Comparison of ENCODE assay signal across 9 cellular contexts in genomic region chr5:38666668-38667498, GRCh38.
DNase-seq lines count a peak whose midpoint lies in the region; ATAC-seq, FAIRE-seq and TF ChIP-seq lines count a peak whose summit lies in the region.
"Had no signal": no experiment of that assay in that cellular context is flagged by ENCODE, and none has a peak within 500 bp of the region (broad histone marks: within the 10 kb centered on the region; RNA-seq: fewer than 3 reads in every experiment).

No MANE protein-coding gene starts in this region.

- H3K79me1 ChIP-seq in H1 (ENCODE audit: low read depth, low read length): no peaks in the 10 kb centered on the region

- H2AK5ac ChIP-seq in H1 (ENCODE audit: low read depth, low read length): no peak overlapping the region

- no peak overlapping the region for H3K4ac ChIP-seq in H1 (replicated peaks; ENCODE audit: insufficient read length, low read depth, low read length)

- no peaks in the 10 kb centered on the region for H3K9me3 ChIP-seq in MG63
- no peaks in the 10 kb centered on the region for H3K9me3 ChIP-seq in H1 (ENCODE audit: insufficient read depth in 2 of 2, low read depth in 1 of 2, low read length in 1 of 2)

- no peak overlapping the region for H4K5ac ChIP-seq in H1 (ENCODE audit: insufficient read length, low read depth, low read length)

- H2AFZ ChIP-seq in H1 (ENCODE audit: low read length): no peak overlapping the region

- POLR2A ChIA-PET in H1 (lab: Charles Lee; ENCODE audit: partially characterized antibody): no interaction called here

- no peak for FAIRE-seq in H1 (lab: Jason Lieb, UNC)

- H3K18ac ChIP-seq in H1 (ENCODE audit: extremely low read depth, low read length): no peak overlapping the region

- TF ChIP-seq EP300 in H1 (IDR thresholded peaks at IDR 0.05; ENCODE audit: borderline replicate concordance in 1 of 2, low read depth in 2 of 2, low read length in 2 of 2): no peak

- no peak overlapping the region for H3K14ac ChIP-seq in H1 (ENCODE audit: insufficient read length)

- no peak overlapping the region for H2BK120ac ChIP-seq in H1 (replicated peaks; ENCODE audit: low read depth, low read length)

- no peak overlapping the region for H2BK5ac ChIP-seq in H1 (ENCODE audit: low read depth, low read length)

- H3K36me3 ChIP-seq in MG63 (no peaks in the 10 kb centered on the region), H1 (ENCODE audit: control insufficient read depth in 2 of 4, insufficient read depth in 4 of 4, low read length in 3 of 4) (no peaks in the 10 kb centered on the region)

- H3K4me1 ChIP-seq in H1 (replicated peaks in 1 of 4; ENCODE audit: control insufficient read depth in 3 of 4, insufficient read depth in 4 of 4, low read length in 3 of 4): no peaks in the 10 kb centered on the region

- no peak overlapping the region for H3K4me2 ChIP-seq in H1 (ENCODE audit: insufficient read depth in 1 of 2, low read depth in 2 of 2, low read length in 2 of 2)

- no peak overlapping the region for H4K91ac ChIP-seq in H1 (replicated peaks; ENCODE audit: insufficient read length, low read length)

- H2BK15ac ChIP-seq in H1 (ENCODE audit: low read length): no peak overlapping the region

- peak; percentile 67 to 72 (median 67) for TF ChIP-seq CTCF in H1 (IDR thresholded peaks at IDR 0.05; ENCODE audit: control extremely low read depth in 1 of 3, insufficient read depth in 1 of 3, low read depth in 1 of 3, low read length in 3 of 3)

- no peak overlapping the region for H3K56ac ChIP-seq in H1 (replicated peaks; ENCODE audit: insufficient read length, low read depth, low read length)

- H3K23ac ChIP-seq in H1 (ENCODE audit: insufficient read length): no peak overlapping the region

- H2BK20ac ChIP-seq in H1 (ENCODE audit: low read length): no peak overlapping the region

- H4K20me1 ChIP-seq in H1 (replicated peaks in 1 of 2; ENCODE audit: control insufficient read depth in 1 of 2, insufficient read depth in 2 of 2, low read length in 2 of 2): no peaks in the 10 kb centered on the region

- no peaks in the 10 kb centered on the region for H3K79me2 ChIP-seq in H1 (ENCODE audit: control insufficient read depth in 1 of 2, insufficient read depth in 2 of 2, low read length in 2 of 2)

- H3K9ac ChIP-seq in H1 (replicated peaks in 1 of 4; ENCODE audit: extremely low read depth in 1 of 4, low read depth in 3 of 4, low read length in 3 of 4): no peak overlapping the region

- no peak for TF ChIP-seq POLR2A in H1 (IDR thresholded peaks at IDR 0.05; ENCODE audit: control extremely low read depth in 1 of 2, low read depth in 2 of 2, low read length in 2 of 2)

- no peak overlapping the region for H4K8ac ChIP-seq in H1 (ENCODE audit: extremely low read depth, insufficient read depth, low read length)

- WGBS in H1 (ENCODE audit: extremely low coverage in 1 of 2, insufficient coverage in 1 of 2, insufficient read length in 1 of 2, insufficient replicate concordance in 2 of 2, low coverage in 1 of 2, low lambda C conversion rate in 2 of 2, missing lambda C conversion rate in 1 of 2), 2 experiments: 89% methylated on average over 5 of the region's 5 CpGs; no CpG with 5 or more reads in 1 of the 2 experiments

- no peak overlapping the region for H3K27ac ChIP-seq in H1 (ENCODE audit: low read depth, low read length)
- H3K27ac ChIP-seq: epithelial cell of prostate had no signal

- H3K4me3 ChIP-seq in MG63: no peak overlapping the region
- no peak overlapping the region for H3K4me3 ChIP-seq in H1 (ENCODE audit: extremely low read depth in 1 of 4, insufficient read depth in 2 of 4, low read depth in 3 of 4, low read length in 4 of 4)

- DNase-seq in ELF-1 (ENCODE audit: low read depth, low spot score) (peak; percentile 49), MG63 (peak; percentile 8), H1 (ENCODE audit: low read depth in 1 of 2, low spot score in 2 of 2) (peak in 1 of 2 experiments; percentile 48), non-pigmented ciliary epithelial cell (ENCODE audit: low read depth) (peak; percentile 19), MV-4-11 (lab: John Stamatoyannopoulos, UW) (no peak), C1 segment of cervical spinal cord (lab: John Stamatoyannopoulos, UW) (no peak)

- peak; percentile 71 to 82 for TF ChIP-seq RAD21 in H1 (IDR thresholded peaks at IDR 0.05 in 1 of 2, conservative IDR thresholded peaks at IDR 0.05 in 1 of 2; ENCODE audit: low read depth in 2 of 2, low read length in 2 of 2)

- CTCF ChIA-PET in H1 (lab: Charles Lee; ENCODE audit: partially characterized antibody): interaction anchor here (0.7 to 3.1 kb wide), 19 partner anchors 10 to 255 kb away, joined by 3 to 19 read pairs (median 5); no protein-coding TSS in a partner anchor

- no peak overlapping the region for H2BK12ac ChIP-seq in H1 (ENCODE audit: low read depth, low read length)

- no peak for ATAC-seq in GM21447 (IDR thresholded peaks at IDR 0.05; ENCODE audit: unreplicated experiment)
- ATAC-seq in GM21723 (IDR thresholded peaks at IDR 0.05; ENCODE audit: unreplicated experiment): no peak

- H3K23me2 ChIP-seq in H1 (ENCODE audit: low read depth, low read length): no peaks in the 10 kb centered on the region

- H3K27me3 ChIP-seq in MG63: no peaks in the 10 kb centered on the region
- H3K27me3 ChIP-seq in H1 (replicated peaks in 1 of 4; ENCODE audit: control insufficient read depth in 3 of 4, extremely low read depth in 1 of 4, insufficient read depth in 3 of 4, low read length in 3 of 4): no peaks in the 10 kb centered on the region

TF ChIP-seq in H1, 55 proteins besides CTCF, POLR2A, EP300 and RAD21:
- TF ChIP-seq GTF2F1 (IDR thresholded peaks at IDR 0.05; ENCODE audit: borderline replicate concordance, low read depth, low read length) (no peak), RFX5 (IDR thresholded peaks at IDR 0.05; ENCODE audit: borderline replicate concordance, low read depth, low read length) (no peak), JUND (IDR thresholded peaks at IDR 0.05; ENCODE audit: low read length) (no peak), CBX8 (IDR thresholded peaks at IDR 0.05; ENCODE audit: borderline replicate concordance, low read depth, low read length) (no peak), SP1 (IDR thresholded peaks at IDR 0.05; ENCODE audit: low read depth, low read length) (no peak), CBX5 (IDR thresholded peaks at IDR 0.05; ENCODE audit: low read depth, low read length) (no peak), CEBPB (IDR thresholded peaks at IDR 0.05; ENCODE audit: low read depth, low read length) (no peak), KDM5A (IDR thresholded peaks at IDR 0.05; ENCODE audit: low read length) (no peak), CREB1 (IDR thresholded peaks at IDR 0.05) (no peak), ZNF274 (IDR thresholded peaks at IDR 0.05; ENCODE audit: borderline replicate concordance, extremely low read depth, low read length) (no peak), ASH2L (IDR thresholded peaks at IDR 0.05; ENCODE audit: low read length) (no peak), YY1 (IDR thresholded peaks at IDR 0.05; ENCODE audit: low read depth, low read length) (no peak), ATF2 (IDR thresholded peaks at IDR 0.05; ENCODE audit: low read length) (no peak), SP4 (IDR thresholded peaks at IDR 0.05; ENCODE audit: low read length) (no peak), HDAC2 (IDR thresholded peaks at IDR 0.05; ENCODE audit: borderline replicate concordance in 1 of 2, low read depth in 2 of 2, low read length in 2 of 2) (no peak), SUZ12 (IDR thresholded peaks at IDR 0.05; ENCODE audit: low read length) (no peak)

Comparison
In these comparisons a context has a peak if more than half of its experiments do, and no peak if none do; other contexts are left out.
1. DNase-seq: peak in ELF-1 (single experiment), MG63 (single experiment) and non-pigmented ciliary epithelial cell (single experiment); none in MV-4-11 (single experiment) and C1 segment of cervical spinal cord (0 of 14).